Comparison of ENCODE assay signal across 14 cellular contexts in genomic region chr1:29643838-29644440, GRCh38.
"Had no signal": no experiment of that assay in that cellular context is flagged by ENCODE, and none has a peak within 500 bp of the region (broad histone marks: within the 10 kb centered on the region; RNA-seq: fewer than 3 reads in every experiment).

No MANE protein-coding gene starts in this region.

- H3K36me3 ChIP-seq: heart left ventricle, thyroid gland had no signal

- H3K4me1 ChIP-seq: heart left ventricle, psoas muscle, thyroid gland had no signal

- ATAC-seq: effector memory CD8-positive, alpha-beta T cell; heart left ventricle; left lobe of liver; mucosa of descending colon; psoas muscle had no signal

- H3K4me3 ChIP-seq: heart left ventricle, mucosa of descending colon, psoas muscle, thyroid gland had no signal

- H3K27ac ChIP-seq: heart left ventricle, psoas muscle, thyroid gland had no signal

- DNase-seq: effector memory CD8-positive, alpha-beta T cell; foreskin melanocyte; heart left ventricle; hippocampal formation; mucosa of descending colon; occipital lobe; psoas muscle; retina; small intestine; stimulated activated CD4-positive, alpha-beta T cell treated with anti-CD3 and anti-CD28 coated beads, Interleukin-12 subunit alpha, Interleukin-12 subunit beta, amount 100 ng/mL, for 4 hours; stimulated activated naive CD4-positive, alpha-beta T cell treated with Interleukin-2 at 50 U/mL for 16 hours; thyroid gland had no signal

- FAIRE-seq: small intestine, urothelium cell line had no signal

- H3K9me3 ChIP-seq: heart left ventricle, mucosa of descending colon, psoas muscle, thyroid gland had no signal
